ENCODE assay signal across 27 cellular contexts in genomic region chr13:97364827-97365226, GRCh38.
"Had no signal": no experiment of that assay in that cellular context is flagged by ENCODE, and none has a peak within 500 bp of the region (broad histone marks: within the 10 kb centered on the region; RNA-seq: fewer than 3 reads in every experiment).

No MANE protein-coding gene starts in this region.

- H3K27ac Mint-ChIP-seq: natural killer cell; nephron; neural progenitor cell; progenitor cell of endocrine pancreas; stimulated activated memory B cell treated with anti-CD40 and anti-IgM and Interleukin-4, amounts not matched to agents 10 μg/mL and 1 μg/mL and 100 μg/mL, for 72 hours; stimulated activated naive CD8-positive, alpha-beta T cell treated with anti-CD3 and anti-CD28 coated beads, Interleukin-15, amount 100 ng/mL, for 72 hours had no signal

- FAIRE-seq: small intestine, urothelium cell line had no signal

- ATAC-seq: natural killer cell; psoas muscle; right cardiac atrium; right lobe of liver; stimulated activated memory B cell treated with anti-CD40 and anti-IgM and Interleukin-4, amounts not matched to agents 10 μg/mL and 1 μg/mL and 100 μg/mL, for 72 hours; stimulated activated naive CD8-positive, alpha-beta T cell treated with anti-CD3 and anti-CD28 coated beads, Interleukin-15, amount 100 ng/mL, for 72 hours; stimulated activated naive CD8-positive, alpha-beta T cell treated with anti-CD3 and anti-CD28 coated beads, Interleukin-15, Interleukin-2, amounts not matched to agents 100 U/mL and 50 U/mL, for 24 hours; upper lobe of right lung had no signal

- H3K9me3 Mint-ChIP-seq: natural killer cell; nephron; neural progenitor cell; stimulated activated memory B cell treated with anti-CD40 and anti-IgM and Interleukin-4, amounts not matched to agents 10 μg/mL and 1 μg/mL and 100 μg/mL, for 72 hours; stimulated activated naive CD8-positive, alpha-beta T cell treated with anti-CD3 and anti-CD28 coated beads, Interleukin-15, amount 100 ng/mL, for 72 hours; type B pancreatic cell had no signal

- DNase-seq: natural killer cell; occipital lobe; ovary; posterior cingulate gyrus; psoas muscle; right cardiac atrium; right lobe of liver; sigmoid colon; small intestine; stimulated activated CD4-positive, alpha-beta T cell treated with anti-CD3 and anti-CD28 coated beads, Interleukin-15, amount 100 ng/mL, for 24 hours; stimulated activated CD4-positive, alpha-beta T cell treated with anti-CD3 and anti-CD28 coated beads, Interleukin-2, amount 100 ng/mL, for 24 hours; stimulated activated CD4-positive, alpha-beta T cell treated with anti-CD3 and anti-CD28 coated beads, Interleukin-2, amount 100 ng/mL, for 48 hours; stimulated activated CD4-positive, alpha-beta T cell treated with anti-CD3 and anti-CD28 coated beads, Interleukin-4, amount 100 ng/mL, for 24 hours; stimulated activated naive CD4-positive, alpha-beta T cell; stimulated activated naive CD8-positive, alpha-beta T cell treated with anti-CD3 and anti-CD28 coated beads, Interleukin-15, amount 100 ng/mL, for 72 hours; stimulated activated naive CD8-positive, alpha-beta T cell treated with anti-CD3 and anti-CD28 coated beads, Interleukin-15, Interleukin-2, amounts not matched to agents 100 U/mL and 50 U/mL, for 24 hours; substantia nigra; testis; tibial artery; transverse colon; upper lobe of right lung had no signal

- H3K4me3 Mint-ChIP-seq: natural killer cell; nephron; neural progenitor cell; stimulated activated memory B cell treated with anti-CD40 and anti-IgM and Interleukin-4, amounts not matched to agents 10 μg/mL and 1 μg/mL and 100 μg/mL, for 72 hours; stimulated activated naive CD8-positive, alpha-beta T cell treated with anti-CD3 and anti-CD28 coated beads, Interleukin-15, amount 100 ng/mL, for 72 hours; type B pancreatic cell had no signal

- H3K27me3 Mint-ChIP-seq: progenitor cell of endocrine pancreas; stimulated activated memory B cell treated with anti-CD40 and anti-IgM and Interleukin-4, amounts not matched to agents 10 μg/mL and 1 μg/mL and 100 μg/mL, for 72 hours; stimulated activated naive CD8-positive, alpha-beta T cell treated with anti-CD3 and anti-CD28 coated beads, Interleukin-15, amount 100 ng/mL, for 72 hours; type B pancreatic cell had no signal
